Comparison of ENCODE assay signal across 2 cellular contexts in genomic region chr17:30950669-30951399, GRCh38.
A peak's percentile ranks its signal among the peaks of the same experiment; 100 is the strongest.
TF ChIP-seq lines count a peak whose summit lies in the region.

No MANE protein-coding gene starts in this region.

TF ChIP-seq in IMR-90, 13 proteins besides CTCF, POLR2A, EP300 and RAD21:
- TF ChIP-seq CHD1 (IDR thresholded peaks at IDR 0.05; ENCODE audit: low read depth, low read length) (no peak), MAFK (IDR thresholded peaks at IDR 0.05; ENCODE audit: low read depth, low read length) (peak; percentile 76)

TF ChIP-seq in SK-N-SH treated with all-trans-retinoic acid at 6 μM for 48 hours, 23 proteins besides CTCF, POLR2A, EP300 and RAD21:
- TF ChIP-seq ISL1 (CRISPR knock-in tag; IDR thresholded peaks at IDR 0.05): no peak; the same call in 1 of the 2 replicates
- no peak for TF ChIP-seq ZNF8 (CRISPR knock-in tag; IDR thresholded peaks at IDR 0.05)
- no peak for TF ChIP-seq CSRNP3 (CRISPR knock-in tag; IDR thresholded peaks at IDR 0.05)
- no peak for TF ChIP-seq SNAI2 (CRISPR knock-in tag; IDR thresholded peaks at IDR 0.05)
- no peak for TF ChIP-seq GLIS3 (CRISPR knock-in tag; IDR thresholded peaks at IDR 0.05)
- no peak for TF ChIP-seq ZFP30 (CRISPR knock-in tag; IDR thresholded peaks at IDR 0.05)
- TF ChIP-seq, protein P1, sequence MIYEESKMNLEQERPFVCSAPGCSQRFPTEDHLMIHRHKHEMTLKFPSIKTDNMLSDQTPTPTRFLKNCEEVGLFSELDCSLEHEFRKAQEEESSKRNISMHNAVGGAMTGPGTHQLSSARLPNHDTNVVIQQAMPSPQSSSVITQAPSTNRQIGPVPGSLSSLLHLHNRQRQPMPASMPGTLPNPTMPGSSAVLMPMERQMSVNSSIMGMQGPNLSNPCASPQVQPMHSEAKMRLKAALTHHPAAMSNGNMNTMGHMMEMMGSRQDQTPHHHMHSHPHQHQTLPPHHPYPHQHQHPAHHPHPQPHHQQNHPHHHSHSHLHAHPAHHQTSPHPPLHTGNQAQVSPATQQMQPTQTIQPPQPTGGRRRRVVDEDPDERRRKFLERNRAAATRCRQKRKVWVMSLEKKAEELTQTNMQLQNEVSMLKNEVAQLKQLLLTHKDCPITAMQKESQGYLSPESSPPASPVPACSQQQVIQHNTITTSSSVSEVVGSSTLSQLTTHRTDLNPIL (CRISPR knock-in tag; IDR thresholded peaks at IDR 0.05; ENCODE audit: low read depth): no peak
